ENCODE assay signal across 9 cellular contexts in the genomic region with DNA sequence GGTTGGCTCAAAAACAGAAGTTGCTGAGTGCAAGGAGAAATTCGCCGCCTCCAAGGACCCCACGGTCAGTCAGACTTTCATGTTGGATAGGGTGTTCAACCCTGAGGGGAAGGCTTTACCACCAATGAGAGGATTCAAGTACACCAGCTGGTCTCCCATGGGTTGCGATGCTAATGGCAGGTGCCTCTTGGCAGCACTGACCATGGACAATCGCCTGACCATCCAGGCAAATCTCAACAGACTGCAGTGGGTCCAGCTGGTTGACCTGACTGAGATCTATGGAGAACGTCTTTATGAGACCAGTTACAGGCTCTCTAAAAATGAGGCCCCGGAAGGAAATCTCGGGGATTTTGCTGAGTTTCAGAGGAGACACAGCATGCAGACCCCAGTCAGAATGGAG.
"Had no signal": no experiment of that assay in that cellular context is flagged by ENCODE, and none has a peak within 500 bp of the region (broad histone marks: within the 10 kb centered on the region; RNA-seq: fewer than 3 reads in every experiment).

No MANE protein-coding gene starts in this region.

- H3K4me3 ChIP-seq: GM23248, GM23338, HAP-1 had no signal

- ATAC-seq: GM23338, HCT116 had no signal

- DNase-seq: GM23248, GOT3, H7, H9, HCEC 1CT, HFFc6 had no signal

- H3K27ac ChIP-seq: GM23248 had no signal

- H3K27ac Mint-ChIP-seq: GM23338, HFFc6 had no signal

- H3K4me1 ChIP-seq: HAP-1 had no signal

- H3K9me3 Mint-ChIP-seq: GM23338, H9, HFFc6 had no signal

- H3K4me3 Mint-ChIP-seq: GM23338, H9, HFFc6 had no signal

- H3K9me3 ChIP-seq: HAP-1 had no signal
